11 cellular contexts compared by ENCODE assay signal in genomic region chr16:71927787-71928186, GRCh38. TPM values are rescaled to one million over a fixed set of nuclear protein-coding genes. Genes with fewer than 3 reads are reported as not detected.
DNase-seq lines count a peak whose midpoint lies in the region; ATAC-seq, FAIRE-seq and TF ChIP-seq lines count a peak whose summit lies in the region.
"Had no signal": no experiment of that assay in that cellular context is flagged by ENCODE, and none has a peak within 500 bp of the region (broad histone marks: within the 10 kb centered on the region; RNA-seq: fewer than 3 reads in every experiment).

No MANE protein-coding gene starts in this region.

- H3K9ac ChIP-seq in endothelial cell of umbilical vein (replicated peaks; ENCODE audit: extremely low read depth, insufficient read depth, low read length): peak overlapping the region; percentile 34

- CTCF ChIA-PET in activated naive CD4-positive, alpha-beta T cell treated with anti-CD3 and anti-CD28 coated beads for 36 hours (lab: Charles Lee): interaction anchor here (2.2 kb wide), 1 partner anchor 34 kb away, joined by 9 read pairs; no protein-coding TSS in a partner anchor
- CTCF ChIA-PET in endothelial cell of umbilical vein (lab: Charles Lee): interaction anchor here (1.1 to 4.6 kb wide), 2 partner anchors 34 to 45 kb away, joined by 5 to 27 read pairs; partner anchors contain the start of gene ZNF821

- WGBS in mesodermal cell (ENCODE audit: insufficient coverage in 2 of 2), 2 experiments: 90 to 92% methylated on average over 3 to 4 of the region's 5 CpGs
- WGBS in upper lobe of left lung, 2 donors: 52 to 62% methylated on average over 5 of the region's 5 CpGs

- TF ChIP-seq POLR2A in endothelial cell of umbilical vein (IDR thresholded peaks at IDR 0.05; ENCODE audit: low read depth, low read length): no peak
- no peak for TF ChIP-seq POLR2A in upper lobe of left lung (IDR thresholded peaks at IDR 0.05)

- peaks cover 43% of the 10 kb centered on the region for H3K79me2 ChIP-seq in endothelial cell of umbilical vein (ENCODE audit: control insufficient read depth, insufficient read depth, low read length)

- peak overlapping the region; percentile 20 for H3K27ac Mint-ChIP-seq in activated naive CD4-positive, alpha-beta T cell treated with anti-CD3 and anti-CD28 coated beads for 36 hours
- H3K27ac Mint-ChIP-seq in activated naive CD4-positive, alpha-beta T cell treated with anti-CD3 and anti-CD28 coated beads, Interleukin-2, amount 50 U/mL, for 72 hours: peak overlapping the region in 1 of 2 donors; percentile 90
- H3K27ac Mint-ChIP-seq in natural killer cell: no peak overlapping the region

- no peak for TF ChIP-seq CTCF in endothelial cell of umbilical vein (IDR thresholded peaks at IDR 0.05; ENCODE audit: extremely low read depth in 1 of 2, insufficient read depth in 1 of 2, low read depth in 1 of 2, low read length in 2 of 2)
- no peak for TF ChIP-seq CTCF in upper lobe of left lung (IDR thresholded peaks at IDR 0.05)
- no peak for TF ChIP-seq CTCF in natural killer cell (IDR thresholded peaks at IDR 0.05)

- peak; percentile 75 for FAIRE-seq in endothelial cell of umbilical vein (lab: Jason Lieb, UNC)

- peaks cover 9% of the 10 kb centered on the region for H3K4me1 Mint-ChIP-seq in activated naive CD4-positive, alpha-beta T cell treated with anti-CD3 and anti-CD28 coated beads for 36 hours (ENCODE audit: low read depth)
- H3K4me1 Mint-ChIP-seq in natural killer cell: peaks cover 9 to 15% of the 10 kb centered on the region in 2 donors

- H3K9me1 ChIP-seq in endothelial cell of umbilical vein (replicated peaks; ENCODE audit: control insufficient read depth, extremely low read depth, insufficient read depth, low read length): no peaks in the 10 kb centered on the region

- H3K27me3 Mint-ChIP-seq in activated naive CD4-positive, alpha-beta T cell treated with anti-CD3 and anti-CD28 coated beads for 36 hours (ENCODE audit: low read depth): no peaks in the 10 kb centered on the region
- no peaks in the 10 kb centered on the region for H3K27me3 Mint-ChIP-seq in natural killer cell (ENCODE audit: low read depth in 2 of 2)
- H3K27me3 Mint-ChIP-seq: central memory CD8-positive, alpha-beta T cell had no signal

- intact Hi-C loops in activated naive CD4-positive, alpha-beta T cell treated with anti-CD3 and anti-CD28 coated beads for 36 hours (cut with micrococcal nuclease): loop anchor here (2.0 kb wide), 1 partner anchor 13 kb away; no protein-coding TSS in a partner anchor
- intact Hi-C loops in endothelial cell of umbilical vein (cut with micrococcal nuclease): loop anchor here (1.0 to 10.0 kb wide), 5 partner anchors 13 to 167 kb away; partner anchors contain the start of genes DHODH, DHX38, IST1 and TXNL4B
- intact Hi-C loops in natural killer cell (cut with micrococcal nuclease): no loop called here

- H3K4me3 Mint-ChIP-seq in activated naive CD4-positive, alpha-beta T cell treated with anti-CD3 and anti-CD28 coated beads for 36 hours: no peak overlapping the region
- H3K4me3 Mint-ChIP-seq in natural killer cell: no peak overlapping the region
- H3K4me3 Mint-ChIP-seq: central memory CD8-positive, alpha-beta T cell had no signal

- TF ChIP-seq EP300 in upper lobe of left lung (IDR thresholded peaks at IDR 0.05): no peak

- ATAC-seq in activated naive CD4-positive, alpha-beta T cell treated with anti-CD3 and anti-CD28 coated beads, Interleukin-2, amount 50 U/mL, for 72 hours: no peak
- ATAC-seq in upper lobe of left lung (ENCODE audit: low FRiP score in 2 of 2) (peak in 1 of 2 donors; percentile 13), natural killer cell (no peak)

- no peak for DNase-seq in activated naive CD4-positive, alpha-beta T cell treated with anti-CD3 and anti-CD28 coated beads for 36 hours
- DNase-seq in activated naive CD4-positive, alpha-beta T cell treated with anti-CD3 and anti-CD28 coated beads, Interleukin-2, amount 50 U/mL, for 72 hours (ENCODE audit: low spot score in 2 of 2): no peak
- no peak for DNase-seq in endothelial cell of umbilical vein (ENCODE audit: low read depth, low spot score)
- DNase-seq in upper lobe of left lung: no peak
- no peak for DNase-seq in natural killer cell
- no peak for DNase-seq in stimulated activated CD4-positive, alpha-beta T cell treated with anti-CD3 and anti-CD28 coated beads, Interleukin-4, amount 100 ng/mL, for 1 hour
- DNase-seq in SKM-1 treated with dmso at 0.1 percent for 144 hours (lab: John Stamatoyannopoulos, UW; ENCODE audit: unreplicated experiment): no peak
- DNase-seq: NCI-H2029, spleen had no signal

- H3K4me1 ChIP-seq in endothelial cell of umbilical vein (ENCODE audit: control insufficient read depth, extremely low read depth, insufficient read depth, low read length) (peaks cover 55% of the 10 kb centered on the region), mesodermal cell (ENCODE audit: control insufficient read depth, insufficient read depth, low read length, poor library complexity, severe bottlenecking) (peaks cover 43% of the 10 kb centered on the region), upper lobe of left lung (peaks cover 29 to 40% (median 34%) of the 10 kb centered on the region in 4 donors)

- H3K9me3 Mint-ChIP-seq in activated naive CD4-positive, alpha-beta T cell treated with anti-CD3 and anti-CD28 coated beads for 36 hours: no peaks in the 10 kb centered on the region
- no peaks in the 10 kb centered on the region for H3K9me3 Mint-ChIP-seq in activated naive CD4-positive, alpha-beta T cell treated with anti-CD3 and anti-CD28 coated beads, Interleukin-2, amount 50 U/mL, for 72 hours
- H3K9me3 Mint-ChIP-seq in natural killer cell: no peaks in the 10 kb centered on the region
- H3K9me3 Mint-ChIP-seq: central memory CD8-positive, alpha-beta T cell had no signal

- POLR2A ChIA-PET in endothelial cell of umbilical vein (lab: Charles Lee): no interaction called here

- peak overlapping the region; percentile 63 for H3K4me2 ChIP-seq in endothelial cell of umbilical vein (ENCODE audit: insufficient read depth, low read length)

- peaks cover 32% of the 10 kb centered on the region for H3K36me3 Mint-ChIP-seq in activated naive CD4-positive, alpha-beta T cell treated with anti-CD3 and anti-CD28 coated beads for 36 hours (ENCODE audit: low read depth)
- H3K36me3 Mint-ChIP-seq in activated naive CD4-positive, alpha-beta T cell treated with anti-CD3 and anti-CD28 coated beads, Interleukin-2, amount 50 U/mL, for 72 hours: peaks cover 14 to 20% of the 10 kb centered on the region in 2 donors
- H3K36me3 Mint-ChIP-seq in natural killer cell: peaks cover 17% of the 10 kb centered on the region

- peaks cover 6% of the 10 kb centered on the region for H4K20me1 ChIP-seq in endothelial cell of umbilical vein (replicated peaks; ENCODE audit: control insufficient read depth, extremely low read depth, insufficient read depth, low read length)

- no peaks in the 10 kb centered on the region for H3K27me3 ChIP-seq in endothelial cell of umbilical vein (ENCODE audit: control insufficient read depth in 2 of 2, insufficient read depth in 2 of 2, low read length in 2 of 2)
- no peaks in the 10 kb centered on the region for H3K27me3 ChIP-seq in upper lobe of left lung
- H3K27me3 ChIP-seq: spleen had no signal

- H2AFZ ChIP-seq in endothelial cell of umbilical vein (ENCODE audit: low read depth, low read length): no peak overlapping the region

- peaks cover 7 to 23% of the 10 kb centered on the region in 2 experiments for H3K36me3 ChIP-seq in endothelial cell of umbilical vein (ENCODE audit: control insufficient read depth in 2 of 2, extremely low read depth in 1 of 2, insufficient read depth in 2 of 2, low read length in 2 of 2)
- H3K36me3 ChIP-seq in mesodermal cell (ENCODE audit: control insufficient read depth, insufficient read depth, low read length): peaks cover 80% of the 10 kb centered on the region
- H3K36me3 ChIP-seq in upper lobe of left lung: peaks cover 36 to 83% (median 55%) of the 10 kb centered on the region in 4 donors

- dilution Hi-C loops in endothelial cell of umbilical vein (cut with MboI; ENCODE audit: extremely low pct_ligation_motif_present, low sequenced_read_pairs): no loop called here

- BruUV-seq in endothelial cell of umbilical vein (replicated peaks; lab: Mats Ljungman, UMichigan): TSS peak; percentile 42

- H3K4me3 ChIP-seq in endothelial cell of umbilical vein (replicated peaks in 1 of 3; ENCODE audit: insufficient read depth in 1 of 3, low read depth in 1 of 3, low read length in 3 of 3): no peak overlapping the region
- H3K4me3 ChIP-seq in mesodermal cell (ENCODE audit: extremely low read depth, insufficient read depth, low read length, poor library complexity, severe bottlenecking): no peak overlapping the region
- no peak overlapping the region for H3K4me3 ChIP-seq in upper lobe of left lung
- H3K4me3 ChIP-seq: spleen had no signal

- H3K27ac ChIP-seq in endothelial cell of umbilical vein (ENCODE audit: insufficient read depth, low read depth, low read length) (peak overlapping the region; percentile 75), mesodermal cell (ENCODE audit: low read depth, low read length, severe bottlenecking) (peak overlapping the region; percentile 93), upper lobe of left lung (peak overlapping the region in 3 of 4 donors; percentile 38 to 71 (median 69))

- H3K9me3 ChIP-seq in endothelial cell of umbilical vein (replicated peaks; ENCODE audit: control insufficient read depth, insufficient read depth, low read length) (no peaks in the 10 kb centered on the region), mesodermal cell (ENCODE audit: control insufficient read depth, low read length) (no peaks in the 10 kb centered on the region), upper lobe of left lung (no peaks in the 10 kb centered on the region)
- H3K9me3 ChIP-seq: spleen had no signal

RNA-seq across cellular contexts. Expression of gene IST1, which starts 32.5 kb away (rescaled TPM):
- total RNA-seq in activated naive CD4-positive, alpha-beta T cell treated with anti-CD3 and anti-CD28 coated beads for 36 hours: 100 to 1,000 TPM; 196 to 203 TPM
- total RNA-seq in activated naive CD4-positive, alpha-beta T cell treated with anti-CD3 and anti-CD28 coated beads, Interleukin-2, amount 50 U/mL, for 72 hours: 100 to 1,000 TPM; 166 to 256 TPM
- total RNA-seq in endothelial cell of umbilical vein: 165 and 185 TPM in 2 replicates
- polyA plus RNA-seq in endothelial cell of umbilical vein: 136 and 145 TPM in 2 replicates
- 146 and 166 TPM in 2 replicates for polyA plus RNA-seq in endothelial cell of umbilical vein (2011; cell fraction: cytosol; rRNA removed)
- polyA plus RNA-seq in endothelial cell of umbilical vein (2011; cell fraction: nucleus; rRNA removed): 350 and 437 TPM in 2 replicates
- 143 and 144 TPM in 2 replicates for polyA plus RNA-seq in endothelial cell of umbilical vein (2012)
- polyA minus RNA-seq in endothelial cell of umbilical vein: 183 and 193 TPM in 2 replicates
- polyA minus RNA-seq in endothelial cell of umbilical vein (2011; cell fraction: cytosol; rRNA and poly(A)+ RNA removed): 55.4 TPM
- polyA minus RNA-seq in endothelial cell of umbilical vein (2011; cell fraction: nucleus; rRNA and poly(A)+ RNA removed): 86.2 and 125 TPM in 2 replicates
- polyA plus RNA-seq in mesodermal cell (2013, experiment 1 of 2): 274 TPM
- 263 TPM for polyA plus RNA-seq in mesodermal cell (2013, experiment 2 of 2)
- total RNA-seq in upper lobe of left lung: 100 to 1,000 TPM; 164 to 224 (median 176) TPM
- total RNA-seq in natural killer cell: 100 to 1,000 TPM; 363 to 391 (median 378) TPM

RNA-seq across cellular contexts. Expression of gene ZNF821, which starts 43.8 kb away (rescaled TPM):
- total RNA-seq in activated naive CD4-positive, alpha-beta T cell treated with anti-CD3 and anti-CD28 coated beads for 36 hours: 1 to 10 TPM; 5.9 TPM
- total RNA-seq in activated naive CD4-positive, alpha-beta T cell treated with anti-CD3 and anti-CD28 coated beads, Interleukin-2, amount 50 U/mL, for 72 hours: 1 to 10 TPM; 6.6 to 7.3 TPM
- 7.3 and 9.6 TPM in 2 replicates for total RNA-seq in endothelial cell of umbilical vein
- polyA plus RNA-seq in endothelial cell of umbilical vein: 8.0 and 8.1 TPM in 2 replicates
- 8.0 and 8.6 TPM in 2 replicates for polyA plus RNA-seq in endothelial cell of umbilical vein (2011; cell fraction: cytosol; rRNA removed)
- polyA plus RNA-seq in endothelial cell of umbilical vein (2011; cell fraction: nucleus; rRNA removed): 11.8 and 14.6 TPM in 2 replicates
- polyA plus RNA-seq in endothelial cell of umbilical vein (2012): 5.2 and 6.1 TPM in 2 replicates
- 4.1 and 9.6 TPM in 2 replicates for polyA minus RNA-seq in endothelial cell of umbilical vein
- 1.9 TPM for polyA minus RNA-seq in endothelial cell of umbilical vein (2011; cell fraction: cytosol; rRNA and poly(A)+ RNA removed)
- polyA minus RNA-seq in endothelial cell of umbilical vein (2011; cell fraction: nucleus; rRNA and poly(A)+ RNA removed): 4.4 and 8.3 TPM in 2 replicates
- polyA plus RNA-seq in mesodermal cell (2013, experiment 1 of 2): 16.6 TPM
- 19.4 TPM for polyA plus RNA-seq in mesodermal cell (2013, experiment 2 of 2)
- 10 to 100 TPM in 2 of 6 donors, 1 to 10 TPM in 4; 5.9 to 32.5 (median 7.4) TPM for total RNA-seq in upper lobe of left lung
- total RNA-seq in natural killer cell: 10 to 100 TPM; 14.0 to 19.1 (median 18.2) TPM
